In genomic region chr2:185147361-185147760, GRCh38 we compare ENCODE assay signal across 22 cellular contexts.
"Had no signal": no experiment of that assay in that cellular context is flagged by ENCODE, and none has a peak within 500 bp of the region (broad histone marks: within the 10 kb centered on the region; RNA-seq: fewer than 3 reads in every experiment).

No MANE protein-coding gene starts in this region.

- H3K27ac ChIP-seq: cardiac muscle cell, PC-9 had no signal

- DNase-seq: activated CD4-positive, alpha-beta memory T cell treated with anti-CD3 and anti-CD28 coated beads for 36 hours; activated CD4-positive, alpha-beta T cell treated with anti-CD3 and anti-CD28 coated beads, Interleukin-2, amount 10 ng/mL, durations not matched to agents 7 days and 5 days; activated CD4-positive, CD25-positive, alpha-beta regulatory T cell; activated CD8-positive, alpha-beta memory T cell treated with anti-CD3 and anti-CD28 coated beads for 24 hours; activated gamma-delta T cell; activated naive CD4-positive, alpha-beta T cell treated with anti-CD3 and anti-CD28 coated beads for 36 hours; activated T-cell treated with anti-CD3 and anti-CD28 coated beads for 4 hours; activated T-cell treated with anti-CD3 and anti-CD28 coated beads, Interleukin-2, amount 50 U/mL, for 48 hours; amygdala; MG63; MV-4-11; NCI-H1092 treated with DMSO at 0.1 percent for 48 hours; NCI-H1417 treated with DMSO at 0.1 percent for 48 hours; NCI-H187; NCI-H446 treated with DMSO at 0.1 percent for 48 hours; NCI-H526 treated with DMSO at 0.1 percent for 48 hours; PC-9; SIG-M5; T-helper 17 cell; T-helper 9 cell had no signal

- H3K27me3 ChIP-seq: cardiac muscle cell, MG63 had no signal

- H3K36me3 ChIP-seq: cardiac muscle cell, MG63 had no signal

- ATAC-seq: activated T-helper 17 cell treated with anti-CD3 and anti-CD28 coated beads, Interleukin-2, amount 50 U/mL, for 72 hours; T-helper 17 cell had no signal

- H3K9me3 ChIP-seq: MG63 had no signal

- H3K4me3 ChIP-seq: cardiac muscle cell, MG63, PC-9 had no signal
